ENCODE assay signal across 8 cellular contexts in genomic region chr13:32426981-32427851, GRCh38. TPM values are rescaled to one million over a fixed set of nuclear protein-coding genes. Genes with fewer than 3 reads are reported as not detected.
A peak's percentile ranks its signal among the peaks of the same experiment; 100 is the strongest.
DNase-seq lines count a peak whose midpoint lies in the region; ATAC-seq and TF ChIP-seq lines count a peak whose summit lies in the region.

No MANE protein-coding gene starts in this region.

- peaks cover 10% of the 10 kb centered on the region for H4K20me1 ChIP-seq in neural progenitor cell (ENCODE audit: low read depth)

- no peaks in the 10 kb centered on the region for H3K9me3 Mint-ChIP-seq in neural progenitor cell

- H3K9me3 ChIP-seq in neural progenitor cell (ENCODE audit: low read depth) (no peaks in the 10 kb centered on the region), thoracic aorta (no peaks in the 10 kb centered on the region)

- ATAC-seq in HG02885 (IDR thresholded peaks at IDR 0.05; ENCODE audit: poor library complexity, unreplicated experiment), result peak; percentile 19
- ATAC-seq in thoracic aorta (ENCODE audit: insufficient number of reproducible peaks, low FRiP score, low read depth), result no peak

- H2AFZ ChIP-seq in neural progenitor cell (replicated peaks), result peak overlapping the region; percentile 90

- H3K27ac ChIP-seq in neural progenitor cell, result no peak overlapping the region
- H3K27ac ChIP-seq in thoracic aorta, result peak overlapping the region; percentile 79 to 89

- peaks cover 7% of the 10 kb centered on the region for H3K36me3 Mint-ChIP-seq in neural progenitor cell

- TF ChIP-seq CTCF in fibroblast of the aortic adventitia (IDR thresholded peaks at IDR 0.05; ENCODE audit: insufficient read depth, low read length) (no peak), neural progenitor cell (IDR thresholded peaks at IDR 0.05) (no peak), thoracic aorta (IDR thresholded peaks at IDR 0.05) (no peak)

- H3K9ac ChIP-seq in neural progenitor cell, result no peak overlapping the region

- peak overlapping the region; percentile 88 for H3K4me3 Mint-ChIP-seq in neural progenitor cell

- no peaks in the 10 kb centered on the region for H3K79me2 ChIP-seq in neural progenitor cell (ENCODE audit: low read depth)

- H3K4me1 ChIP-seq in neural progenitor cell (peaks cover 8% of the 10 kb centered on the region), thoracic aorta (ENCODE audit: control insufficient read depth in 1 of 2, low read depth in 2 of 2) (peaks cover 13 to 27% of the 10 kb centered on the region in 2 donors)

- H3K4me3 ChIP-seq in fibroblast of the aortic adventitia (ENCODE audit: low read depth, low read length), result peak overlapping the region; percentile 66
- H3K4me3 ChIP-seq in neural progenitor cell, result peak overlapping the region; percentile 58
- H3K4me3 ChIP-seq in thoracic aorta, result peak overlapping the region; percentile 85

- H3K36me3 ChIP-seq in neural progenitor cell, result no peaks in the 10 kb centered on the region
- no peaks in the 10 kb centered on the region for H3K36me3 ChIP-seq in thoracic aorta

- H3K27me3 ChIP-seq in neural progenitor cell (peaks cover 49% of the 10 kb centered on the region), thoracic aorta (replicated peaks; ENCODE audit: insufficient read depth) (no peaks in the 10 kb centered on the region)

- peaks cover 9% of the 10 kb centered on the region for H3F3A ChIP-seq in neural progenitor cell (ENCODE audit: low read depth)

- H3K27ac Mint-ChIP-seq in neural progenitor cell, result no peak overlapping the region

- peaks cover 22% of the 10 kb centered on the region for H3K27me3 Mint-ChIP-seq in neural progenitor cell (ENCODE audit: insufficient read depth, low read depth)

- peaks cover 12% of the 10 kb centered on the region for H3K4me1 Mint-ChIP-seq in neural progenitor cell

- DNase-seq in NCI-H2029 (lab: John Stamatoyannopoulos, UW) (peak; percentile 20), NCI-H2029 treated with DMSO at 0.1 percent for 48 hours (lab: John Stamatoyannopoulos, UW) (no peak), NOMO-1 treated with dmso at 0.1 percent for 144 hours (lab: John Stamatoyannopoulos, UW; ENCODE audit: unreplicated experiment) (peak; percentile 46), activated T-helper 1 cell treated with Interleukin-2 at 50 U/mL for 16 hours (ENCODE audit: low read depth) (peak; percentile 43), fibroblast of the aortic adventitia (ENCODE audit: low read depth) (peak; percentile 13), neural progenitor cell (ENCODE audit: low spot score) (peak; percentile 74), thoracic aorta (ENCODE audit: low spot score) (no peak)

- peak overlapping the region; percentile 100 for H3K4me2 ChIP-seq in neural progenitor cell

RNA-seq across cellular contexts. Expression of gene N4BP2L1, which starts 0.7 kb away (rescaled TPM):
- 1.9 and 9.5 TPM in 2 replicates for total RNA-seq in fibroblast of the aortic adventitia (ENCODE audit: low replicate concordance)
- total RNA-seq in neural progenitor cell (ENCODE audit: low replicate concordance), result 0.77 and 1.2 TPM in 2 replicates
- total RNA-seq in thoracic aorta, result 10 to 100 TPM; 17.1 to 31.7 TPM

Comparison
In these comparisons a context has a peak if more than half of its experiments do, and no peak if none do; other contexts are left out.
1. DNase-seq: peak in NCI-H2029 (single experiment), NOMO-1 treated with dmso at 0.1 percent for 144 hours (single experiment), activated T-helper 1 cell treated with Interleukin-2 at 50 U/mL for 16 hours (single experiment), fibroblast of the aortic adventitia (single experiment) and neural progenitor cell (single experiment); none in NCI-H2029 treated with DMSO at 0.1 percent for 48 hours (single experiment) and thoracic aorta (single experiment).
2. Peak in every context shown above with its lines, with median percentiles within 50 percentile points of each other: H3K4me3 ChIP-seq.